13 cellular contexts compared by ENCODE assay signal in the genomic region with DNA sequence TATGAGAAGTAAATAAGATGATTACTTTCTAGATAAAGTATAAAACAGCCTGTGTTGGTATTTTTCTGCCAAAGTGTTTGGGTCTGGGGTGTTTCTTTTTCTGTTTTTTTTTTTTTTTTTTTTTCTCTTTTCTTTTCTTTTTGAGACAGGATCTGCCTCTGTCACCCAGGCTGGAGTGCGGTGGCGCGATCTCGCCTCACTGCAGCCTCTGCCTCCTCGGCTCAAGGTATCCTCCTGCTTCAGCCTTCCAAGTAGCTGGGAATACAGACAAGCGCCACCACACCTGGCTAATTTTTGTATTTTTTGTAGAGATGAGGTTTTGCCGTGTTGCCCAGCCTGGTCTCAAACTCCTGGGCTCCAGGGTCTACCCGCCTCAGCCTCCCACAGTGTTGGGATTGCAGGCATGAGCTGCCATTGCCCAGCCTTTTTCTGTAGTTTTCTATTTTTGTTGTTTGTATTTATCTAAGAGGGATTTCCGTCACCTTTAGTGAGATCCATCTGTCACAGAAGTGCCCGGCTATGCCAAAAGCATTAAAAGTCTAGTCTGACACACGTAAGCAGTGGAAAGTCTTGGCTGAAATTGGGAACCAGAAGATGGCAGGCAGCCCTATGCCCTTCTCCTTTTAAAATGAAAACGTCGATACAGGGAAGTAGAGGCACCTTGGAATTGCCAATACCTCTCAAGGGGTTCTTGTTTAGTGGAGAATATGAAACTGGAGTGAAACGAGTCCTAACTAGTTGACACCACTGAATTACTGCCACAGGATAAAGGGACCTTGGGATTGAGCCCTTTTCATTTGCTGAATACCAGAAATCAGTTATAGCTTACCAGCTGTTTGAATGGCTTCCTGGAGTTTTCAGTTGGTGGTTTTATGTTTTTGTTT. TPM values are rescaled to one million over a fixed set of nuclear protein-coding genes. Genes with fewer than 3 reads are reported as not detected.
A peak's percentile ranks its signal among the peaks of the same experiment; 100 is the strongest.
DNase-seq lines count a peak whose midpoint lies in the region; ATAC-seq and TF ChIP-seq lines count a peak whose summit lies in the region.
"Had no signal": no experiment of that assay in that cellular context is flagged by ENCODE, and none has a peak within 500 bp of the region (broad histone marks: within the 10 kb centered on the region; RNA-seq: fewer than 3 reads in every experiment).

No MANE protein-coding gene starts in this region.

- no peak for DNase-seq in activated T-cell treated with anti-CD3 and anti-CD28 coated beads, Interleukin-2, amount 50 U/mL, for 72 hours
- no peak for DNase-seq in activated T-cell treated with anti-CD3 and anti-CD28 coated beads, Interleukin-2, amount 50 U/mL, for 1 hour
- DNase-seq in Peyer's patch, result no peak
- no peak for DNase-seq in effector memory CD8-positive, alpha-beta T cell
- DNase-seq in stimulated activated naive B cell treated with anti-CD40 and anti-IgM and Interleukin-4, amounts not matched to agents 10 μg/mL and 1 μg/mL and 100 μg/mL, for 72 hours, result no peak
- DNase-seq in MG63, result no peak
- no peak for DNase-seq in activated CD4-positive, CD25-positive, alpha-beta regulatory T cell treated with anti-CD3 and anti-CD28 coated beads, Interleukin-2, amount 50 U/mL, for 72 hours
- DNase-seq: caudate nucleus, H7, NCI-H345 had no signal

- H3K27me3 Mint-ChIP-seq in activated T-cell treated with anti-CD3 and anti-CD28 coated beads, Interleukin-2, amount 50 U/mL, for 72 hours (ENCODE audit: low read depth), result no peaks in the 10 kb centered on the region
- no peaks in the 10 kb centered on the region for H3K27me3 Mint-ChIP-seq in effector memory CD8-positive, alpha-beta T cell
- H3K27me3 Mint-ChIP-seq in stimulated activated naive B cell treated with anti-CD40 and anti-IgM and Interleukin-4, amounts not matched to agents 10 μg/mL and 1 μg/mL and 100 μg/mL, for 72 hours, result no peaks in the 10 kb centered on the region
- H3K27me3 Mint-ChIP-seq: memory B cell had no signal

- peaks cover 10 to 14% of the 10 kb centered on the region in 2 donors for H3K36me3 Mint-ChIP-seq in activated T-cell treated with anti-CD3 and anti-CD28 coated beads, Interleukin-2, amount 50 U/mL, for 72 hours (ENCODE audit: insufficient read depth in 2 of 2)
- H3K36me3 Mint-ChIP-seq in effector memory CD8-positive, alpha-beta T cell (ENCODE audit: insufficient read depth), result peaks cover 31% of the 10 kb centered on the region
- H3K36me3 Mint-ChIP-seq in stimulated activated naive B cell treated with anti-CD40 and anti-IgM and Interleukin-4, amounts not matched to agents 10 μg/mL and 1 μg/mL and 100 μg/mL, for 72 hours, result peaks cover 6 to 25% of the 10 kb centered on the region in 2 donors

- peak overlapping the region; percentile 20 to 58 (median 47) for H3K27ac ChIP-seq in Peyer's patch

- TF ChIP-seq POLR2A in Peyer's patch (IDR thresholded peaks at IDR 0.05), result no peak

- H3K4me3 ChIP-seq in Peyer's patch (no peak overlapping the region), MG63 (no peak overlapping the region)
- H3K4me3 ChIP-seq: GM12878 had no signal

- TF ChIP-seq CTCF in Peyer's patch (IDR thresholded peaks at IDR 0.05), result no peak

- peak in 1 of 2 donors; percentile 10 for ATAC-seq in activated T-cell treated with anti-CD3 and anti-CD28 coated beads, Interleukin-2, amount 50 U/mL, for 72 hours (replicated peaks in 1 of 2)
- no peak for ATAC-seq in effector memory CD8-positive, alpha-beta T cell (replicated peaks)
- ATAC-seq in stimulated activated naive B cell treated with anti-CD40 and anti-IgM and Interleukin-4, amounts not matched to agents 10 μg/mL and 1 μg/mL and 100 μg/mL, for 72 hours (replicated peaks), result no peak
- no peak for ATAC-seq in HG03045 (IDR thresholded peaks at IDR 0.05; ENCODE audit: unreplicated experiment)
- ATAC-seq: GM12878 had no signal

- peak overlapping the region; percentile 42 to 83 for H3K4me3 Mint-ChIP-seq in activated T-cell treated with anti-CD3 and anti-CD28 coated beads, Interleukin-2, amount 50 U/mL, for 72 hours
- H3K4me3 Mint-ChIP-seq in effector memory CD8-positive, alpha-beta T cell, result peak overlapping the region; percentile 57 to 61
- no peak overlapping the region for H3K4me3 Mint-ChIP-seq in stimulated activated naive B cell treated with anti-CD40 and anti-IgM and Interleukin-4, amounts not matched to agents 10 μg/mL and 1 μg/mL and 100 μg/mL, for 72 hours
- H3K4me3 Mint-ChIP-seq: memory B cell had no signal

- H3K4me1 Mint-ChIP-seq in activated T-cell treated with anti-CD3 and anti-CD28 coated beads, Interleukin-2, amount 50 U/mL, for 72 hours (ENCODE audit: low read depth), result peaks cover 44% of the 10 kb centered on the region
- H3K4me1 Mint-ChIP-seq in effector memory CD8-positive, alpha-beta T cell (ENCODE audit: low read depth in 2 of 2), result peaks cover 34 to 56% of the 10 kb centered on the region in 2 donors
- H3K4me1 Mint-ChIP-seq in stimulated activated naive B cell treated with anti-CD40 and anti-IgM and Interleukin-4, amounts not matched to agents 10 μg/mL and 1 μg/mL and 100 μg/mL, for 72 hours, result peaks cover 24 to 48% of the 10 kb centered on the region in 2 donors

- H3K27me3 ChIP-seq in Peyer's patch (no peaks in the 10 kb centered on the region), MG63 (no peaks in the 10 kb centered on the region)

- no peaks in the 10 kb centered on the region for H3K9me3 ChIP-seq in Peyer's patch
- no peaks in the 10 kb centered on the region; the same call in 1 of the 2 replicates for H3K9me3 ChIP-seq in MG63

- H3K36me3 ChIP-seq in Peyer's patch (peaks cover 0 to 38% (median 0%) of the 10 kb centered on the region in 3 donors), MG63 (peaks cover 35% of the 10 kb centered on the region)

- H3K4me1 ChIP-seq in Peyer's patch, result peaks cover 0 to 15% (median 4%) of the 10 kb centered on the region in 4 donors

- no peaks in the 10 kb centered on the region for H3K9me3 Mint-ChIP-seq in activated T-cell treated with anti-CD3 and anti-CD28 coated beads, Interleukin-2, amount 50 U/mL, for 72 hours
- H3K9me3 Mint-ChIP-seq in effector memory CD8-positive, alpha-beta T cell, result no peaks in the 10 kb centered on the region
- H3K9me3 Mint-ChIP-seq in stimulated activated naive B cell treated with anti-CD40 and anti-IgM and Interleukin-4, amounts not matched to agents 10 μg/mL and 1 μg/mL and 100 μg/mL, for 72 hours, result no peaks in the 10 kb centered on the region
- H3K9me3 Mint-ChIP-seq: memory B cell had no signal

- peak overlapping the region; percentile 98 for H3K27ac Mint-ChIP-seq in activated T-cell treated with anti-CD3 and anti-CD28 coated beads, Interleukin-2, amount 50 U/mL, for 72 hours
- peak overlapping the region; percentile 89 to 94 for H3K27ac Mint-ChIP-seq in effector memory CD8-positive, alpha-beta T cell
- H3K27ac Mint-ChIP-seq in stimulated activated naive B cell treated with anti-CD40 and anti-IgM and Interleukin-4, amounts not matched to agents 10 μg/mL and 1 μg/mL and 100 μg/mL, for 72 hours, result peak overlapping the region; percentile 49

RNA-seq across cellular contexts. Expression of gene UGP2, which starts 14.0 kb away (rescaled TPM):
- total RNA-seq in activated T-cell treated with anti-CD3 and anti-CD28 coated beads, Interleukin-2, amount 50 U/mL, for 72 hours, result 10 to 100 TPM; 89.7 to 93.2 TPM
- 100 to 1,000 TPM in 2 of 4 donors, 10 to 100 TPM in 2; 85.4 to 125 (median 106) TPM for total RNA-seq in Peyer's patch
- total RNA-seq in MG63 (2014; rRNA removed; shearing (Covaris generic); ENCODE audit: low replicate concordance), result 31.2 and 41.4 TPM in 2 replicates

Comparison
In these comparisons a context has a peak if more than half of its experiments do, and no peak if none do; other contexts are left out.
1. H3K4me3 Mint-ChIP-seq: peak in activated T-cell treated with anti-CD3 and anti-CD28 coated beads, Interleukin-2, amount 50 U/mL, for 72 hours (2 of 2) and effector memory CD8-positive, alpha-beta T cell (2 of 2); none in stimulated activated naive B cell treated with anti-CD40 and anti-IgM and Interleukin-4, amounts not matched to agents 10 μg/mL and 1 μg/mL and 100 μg/mL, for 72 hours (0 of 2).
2. Peak in every context shown above with its lines, with median percentiles within 50 percentile points of each other: H3K27ac Mint-ChIP-seq.